Comparison of ENCODE assay signal across 17 cellular contexts in genomic region chr5:179724163-179724562, GRCh38. TPM values are rescaled to one million over a fixed set of nuclear protein-coding genes. Genes with fewer than 3 reads are reported as not detected.
"Had no signal": no experiment of that assay in that cellular context is flagged by ENCODE, and none has a peak within 500 bp of the region (broad histone marks: within the 10 kb centered on the region; RNA-seq: fewer than 3 reads in every experiment).

No MANE protein-coding gene starts in this region.

- H3K4me1 Mint-ChIP-seq: activated naive CD4-positive, alpha-beta T cell treated with anti-CD3 and anti-CD28 coated beads, Interleukin-2, amount 10 ng/mL, durations not matched to agents 7 days and 5 days; nephron progenitor cell had no signal

- H3K27ac Mint-ChIP-seq: activated naive CD4-positive, alpha-beta T cell treated with anti-CD3 and anti-CD28 coated beads, Interleukin-2, amount 10 ng/mL, durations not matched to agents 7 days and 5 days had no signal

- H3K9me3 Mint-ChIP-seq: activated naive CD4-positive, alpha-beta T cell treated with anti-CD3 and anti-CD28 coated beads, Interleukin-2, amount 10 ng/mL, durations not matched to agents 7 days and 5 days; activated T-cell treated with anti-CD3 and anti-CD28 coated beads, Interleukin-2, amount 50 U/mL, for 4 hours; nephron progenitor cell had no signal

- DNase-seq: activated CD4-positive, alpha-beta T cell treated with anti-CD3 and anti-CD28 coated beads, Interleukin-2, amount 50 U/mL, for 1 hour; activated naive CD4-positive, alpha-beta T cell treated with anti-CD3 and anti-CD28 coated beads, Interleukin-2, amount 10 ng/mL, durations not matched to agents 7 days and 5 days; activated T-cell treated with anti-CD3 and anti-CD28 coated beads, Interleukin-2, amount 50 U/mL, for 4 hours; amniotic stem cell; brain microvascular endothelial cell; cerebellar nuclear complex; glutamatergic neuron; mucosa of descending colon; nephron progenitor cell; stimulated activated CD4-positive, alpha-beta T cell treated with anti-CD3 and anti-CD28 coated beads, Interleukin-4, amount 100 ng/mL, for 24 hours; thyroid gland had no signal

- H3K27ac ChIP-seq: brain microvascular endothelial cell, esophagus muscularis mucosa, thyroid gland had no signal

- H3K4me3 Mint-ChIP-seq: activated naive CD4-positive, alpha-beta T cell treated with anti-CD3 and anti-CD28 coated beads, Interleukin-2, amount 10 ng/mL, durations not matched to agents 7 days and 5 days; activated T-cell treated with anti-CD3 and anti-CD28 coated beads, Interleukin-2, amount 50 U/mL, for 4 hours; nephron progenitor cell had no signal

- H3K27me3 ChIP-seq: brain microvascular endothelial cell, esophagus muscularis mucosa, thyroid gland had no signal

- ATAC-seq: activated T-cell treated with anti-CD3 and anti-CD28 coated beads, Interleukin-2, amount 50 U/mL, for 4 hours; mucosa of descending colon had no signal

- H3K9me3 ChIP-seq: esophagus muscularis mucosa, mucosa of descending colon, thyroid gland had no signal

- H3K27me3 Mint-ChIP-seq: activated naive CD4-positive, alpha-beta T cell treated with anti-CD3 and anti-CD28 coated beads, Interleukin-2, amount 10 ng/mL, durations not matched to agents 7 days and 5 days had no signal

- H3K4me3 ChIP-seq: esophagus muscularis mucosa, mucosa of descending colon, thyroid gland had no signal

- H3K4me1 ChIP-seq: esophagus muscularis mucosa, thyroid gland had no signal

RNA-seq across cellular contexts. Expression of gene CBY3, which starts 43.3 kb away (rescaled TPM):
- total RNA-seq: dermis microvascular lymphatic vessel endothelial cell, esophagus muscularis mucosa, fibroblast of villous mesenchyme, lung microvascular endothelial cell, mucosa of descending colon, osteocyte, SK-MEL-5 had no signal
